In genomic region chr4:146058531-146058930, GRCh38 we compare ENCODE assay signal across 27 cellular contexts.
"Had no signal": no experiment of that assay in that cellular context is flagged by ENCODE, and none has a peak within 500 bp of the region (broad histone marks: within the 10 kb centered on the region; RNA-seq: fewer than 3 reads in every experiment).

No MANE protein-coding gene starts in this region.

- H3K9me3 Mint-ChIP-seq: neural progenitor cell; stimulated activated naive B cell treated with anti-CD40 and anti-IgM and Interleukin-4, amounts not matched to agents 10 μg/mL and 1 μg/mL and 100 μg/mL, for 72 hours; stimulated activated naive CD8-positive, alpha-beta T cell treated with anti-CD3 and anti-CD28 coated beads, Interleukin-15, Interleukin-2, amounts not matched to agents 100 ng/mL and 50 ng/mL, for 24 hours had no signal

- H3K27me3 ChIP-seq: neural progenitor cell, right lobe of liver, tibial nerve, upper lobe of left lung had no signal

- H3K4me1 Mint-ChIP-seq: nephron, neural progenitor cell had no signal

- H3K27ac ChIP-seq: dorsolateral prefrontal cortex, epithelial cell of prostate, foreskin keratinocyte, gastroesophageal sphincter, hepatocyte, neural progenitor cell, parathyroid adenoma, right lobe of liver, thoracic aorta, tibial nerve, upper lobe of left lung had no signal

- H3K36me3 Mint-ChIP-seq: neural progenitor cell; stimulated activated naive B cell treated with anti-CD40 and anti-IgM and Interleukin-4, amounts not matched to agents 10 μg/mL and 1 μg/mL and 100 μg/mL, for 72 hours had no signal

- DNase-seq: dorsolateral prefrontal cortex; effector CD4-positive, alpha-beta T cell; foreskin keratinocyte; heart left ventricle; kidney; mesenchymal stem cell; midbrain; naive thymus-derived CD4-positive, alpha-beta T cell; right lobe of liver; small intestine; stimulated activated CD4-positive, alpha-beta T cell treated with anti-CD3 and anti-CD28 coated beads, Interleukin-15, amount 100 ng/mL, for 24 hours; stimulated activated CD4-positive, alpha-beta T cell treated with anti-CD3 and anti-CD28 coated beads, Interleukin-2, amount 100 ng/mL, for 48 hours; upper lobe of left lung had no signal

- H3K27me3 Mint-ChIP-seq: progenitor cell of endocrine pancreas had no signal

- H3K9ac ChIP-seq: neural progenitor cell, parathyroid adenoma had no signal

- H2AFZ ChIP-seq: hepatocyte, neural progenitor cell, parathyroid adenoma had no signal

- H3K4me3 Mint-ChIP-seq: naive thymus-derived CD4-positive, alpha-beta T cell; nephron; neural progenitor cell; stimulated activated naive B cell treated with anti-CD40 and anti-IgM and Interleukin-4, amounts not matched to agents 10 μg/mL and 1 μg/mL and 100 μg/mL, for 72 hours; stimulated activated naive CD8-positive, alpha-beta T cell treated with anti-CD3 and anti-CD28 coated beads, Interleukin-15, Interleukin-2, amounts not matched to agents 100 ng/mL and 50 ng/mL, for 24 hours had no signal

- H3K4me3 ChIP-seq: dorsolateral prefrontal cortex, gastroesophageal sphincter, heart left ventricle, hepatocyte, neural progenitor cell, right lobe of liver, thoracic aorta, tibial nerve, upper lobe of left lung had no signal

- H3K79me2 ChIP-seq: hepatocyte, parathyroid adenoma had no signal

- H3K4me2 ChIP-seq: hepatocyte, neural progenitor cell had no signal

- FAIRE-seq: kidney, small intestine, urothelium cell line had no signal

- H3K27ac Mint-ChIP-seq: naive thymus-derived CD4-positive, alpha-beta T cell; nephron; neural progenitor cell; progenitor cell of endocrine pancreas; stimulated activated naive B cell treated with anti-CD40 and anti-IgM and Interleukin-4, amounts not matched to agents 10 μg/mL and 1 μg/mL and 100 μg/mL, for 72 hours; stimulated activated naive CD8-positive, alpha-beta T cell treated with anti-CD3 and anti-CD28 coated beads, Interleukin-15, Interleukin-2, amounts not matched to agents 100 ng/mL and 50 ng/mL, for 24 hours had no signal

- ATAC-seq: esophagus mucosa, foreskin keratinocyte, gastroesophageal sphincter, heart left ventricle, left lobe of liver had no signal

- H3K9me3 ChIP-seq: gastroesophageal sphincter, heart left ventricle, right lobe of liver, thoracic aorta, tibial nerve, upper lobe of left lung had no signal

- H3K4me1 ChIP-seq: foreskin keratinocyte, gastroesophageal sphincter, neural progenitor cell, parathyroid adenoma, right lobe of liver, tibial nerve, upper lobe of left lung had no signal

- H3K36me3 ChIP-seq: gastroesophageal sphincter, heart left ventricle, neural progenitor cell, right lobe of liver, thoracic aorta, tibial nerve, upper lobe of left lung had no signal
